30 cellular contexts compared by ENCODE assay signal in the genomic region with DNA sequence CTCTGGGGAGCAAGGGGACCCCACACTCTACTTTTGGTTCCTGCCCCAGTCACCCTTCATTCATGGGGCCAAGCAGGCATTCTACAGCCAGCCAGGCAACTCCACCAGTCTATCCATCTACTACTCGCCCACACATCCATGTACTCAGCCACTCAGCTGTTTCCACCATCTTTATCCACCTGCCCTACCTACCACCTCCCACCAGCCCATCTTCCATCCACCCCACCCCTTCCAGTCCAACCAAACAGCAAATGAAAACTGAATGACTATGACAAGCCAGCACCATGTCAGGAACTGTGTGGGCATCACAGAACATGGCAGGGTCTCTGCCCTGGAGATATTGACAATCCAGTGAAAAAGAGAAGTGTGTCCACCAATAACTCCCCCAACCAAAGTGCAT. TPM values are rescaled to one million over a fixed set of nuclear protein-coding genes. Genes with fewer than 3 reads are reported as not detected.
"Had no signal": no experiment of that assay in that cellular context is flagged by ENCODE, and none has a peak within 500 bp of the region (broad histone marks: within the 10 kb centered on the region; RNA-seq: fewer than 3 reads in every experiment).

No MANE protein-coding gene starts in this region.

- H3K9me3 Mint-ChIP-seq: naive thymus-derived CD4-positive, alpha-beta T cell; natural killer cell treated with Interleukin-12 subunit alpha and Interleukin-12 subunit beta and Interleukin-15 and Interleukin-18, amount 100 ng/mL, for 72 hours; stimulated activated memory B cell treated with anti-CD40 and anti-IgM and Interleukin-4, amounts not matched to agents 10 μg/mL and 1 μg/mL and 100 μg/mL, for 72 hours; stimulated activated naive CD8-positive, alpha-beta T cell treated with anti-CD3 and anti-CD28 coated beads, Interleukin-15, amount 100 ng/mL, for 72 hours; type B pancreatic cell had no signal

- DNase-seq: hypothalamus; islet precursor cell; left ventricle myocardium inferior; midbrain; mucosa of descending colon; naive thymus-derived CD4-positive, alpha-beta T cell; ovary; right lobe of liver; stimulated activated CD4-positive, alpha-beta T cell treated with anti-CD3 and anti-CD28 coated beads, Interleukin-1b, Interleukin-23, amount 100 ng/mL, for 48 hours; stimulated activated CD4-positive, alpha-beta T cell treated with anti-CD3 and anti-CD28 coated beads, Interleukin-2, amount 100 ng/mL, for 48 hours; stimulated activated CD4-positive, alpha-beta T cell treated with anti-CD3 and anti-CD28 coated beads, Interleukin-4, amount 100 ng/mL, for 4 hours; stimulated activated CD8-positive, alpha-beta memory T cell treated with anti-CD3 and anti-CD28 coated beads, Interleukin-4, amount 100 ng/mL, for 48 hours; stimulated activated naive CD4-positive, alpha-beta T cell treated with Interleukin-2 at 50 U/mL for 16 hours; stimulated activated naive CD8-positive, alpha-beta T cell treated with anti-CD3 and anti-CD28 coated beads, Interleukin-15, amount 100 ng/mL, for 72 hours; substantia nigra had no signal

- H3K36me3 Mint-ChIP-seq: naive thymus-derived CD4-positive, alpha-beta T cell; natural killer cell treated with Interleukin-12 subunit alpha and Interleukin-12 subunit beta and Interleukin-15 and Interleukin-18, amount 100 ng/mL, for 72 hours; stimulated activated memory B cell treated with anti-CD40 and anti-IgM and Interleukin-4, amounts not matched to agents 10 μg/mL and 1 μg/mL and 100 μg/mL, for 72 hours had no signal

- H3K27ac ChIP-seq: left ventricle myocardium inferior, ovary, right atrium auricular region, right lobe of liver, tibial nerve had no signal

- H3K4me1 ChIP-seq: left ventricle myocardium inferior, right atrium auricular region, tibial nerve had no signal

- ATAC-seq: mucosa of descending colon; naive thymus-derived CD4-positive, alpha-beta T cell; natural killer cell treated with Interleukin-12 subunit alpha and Interleukin-12 subunit beta and Interleukin-15 and Interleukin-18, amount 100 ng/mL, for 72 hours; right lobe of liver; stimulated activated memory B cell treated with anti-CD40 and anti-IgM and Interleukin-4, amounts not matched to agents 10 μg/mL and 1 μg/mL and 100 μg/mL, for 72 hours; stimulated activated naive CD8-positive, alpha-beta T cell treated with anti-CD3 and anti-CD28 coated beads, Interleukin-15, amount 100 ng/mL, for 72 hours had no signal

- H3K27ac Mint-ChIP-seq: naive thymus-derived CD4-positive, alpha-beta T cell; natural killer cell treated with Interleukin-12 subunit alpha and Interleukin-12 subunit beta and Interleukin-15 and Interleukin-18, amount 100 ng/mL, for 72 hours; progenitor cell of endocrine pancreas; stimulated activated memory B cell treated with anti-CD40 and anti-IgM and Interleukin-4, amounts not matched to agents 10 μg/mL and 1 μg/mL and 100 μg/mL, for 72 hours; type B pancreatic cell had no signal

- H3K4me1 Mint-ChIP-seq: naive thymus-derived CD4-positive, alpha-beta T cell; stimulated activated memory B cell treated with anti-CD40 and anti-IgM and Interleukin-4, amounts not matched to agents 10 μg/mL and 1 μg/mL and 100 μg/mL, for 72 hours; stimulated activated naive CD8-positive, alpha-beta T cell treated with anti-CD3 and anti-CD28 coated beads, Interleukin-15, amount 100 ng/mL, for 72 hours had no signal

- H3K4me2 ChIP-seq: smooth muscle cell had no signal

- H3K4me3 ChIP-seq: left ventricle myocardium inferior, lung, mucosa of descending colon, ovary, right atrium auricular region, right lobe of liver, smooth muscle cell, tibial nerve had no signal

- H3K27me3 ChIP-seq: ovary, right atrium auricular region, right lobe of liver, tibial nerve had no signal

- H3K4me3 Mint-ChIP-seq: naive thymus-derived CD4-positive, alpha-beta T cell; natural killer cell treated with Interleukin-12 subunit alpha and Interleukin-12 subunit beta and Interleukin-15 and Interleukin-18, amount 100 ng/mL, for 72 hours; stimulated activated memory B cell treated with anti-CD40 and anti-IgM and Interleukin-4, amounts not matched to agents 10 μg/mL and 1 μg/mL and 100 μg/mL, for 72 hours; stimulated activated naive CD8-positive, alpha-beta T cell treated with anti-CD3 and anti-CD28 coated beads, Interleukin-15, amount 100 ng/mL, for 72 hours; type B pancreatic cell had no signal

- H3K27me3 Mint-ChIP-seq: progenitor cell of endocrine pancreas, type B pancreatic cell had no signal

- H3K9me3 ChIP-seq: left ventricle myocardium inferior, mucosa of descending colon, ovary, right atrium auricular region, right lobe of liver, tibial nerve had no signal

- H3K36me3 ChIP-seq: left ventricle myocardium inferior, ovary, right atrium auricular region, tibial nerve had no signal

RNA-seq across cellular contexts. Expression of a gene that starts 7.9 kb away (rescaled TPM):
- total RNA-seq: natural killer cell treated with Interleukin-12 subunit alpha and Interleukin-12 subunit beta and Interleukin-15 and Interleukin-18, amount 100 ng/mL, for 72 hours; pulmonary artery endothelial cell; temporal lobe; tibial nerve had no signal
- polyA plus RNA-seq: naive thymus-derived CD4-positive, alpha-beta T cell; neural cell had no signal

RNA-seq across cellular contexts. Expression of a gene that starts 13.7 kb away (rescaled TPM):
- total RNA-seq: mesenteric fat pad; naive thymus-derived CD4-positive, alpha-beta T cell; natural killer cell treated with Interleukin-12 subunit alpha and Interleukin-12 subunit beta and Interleukin-15 and Interleukin-18, amount 100 ng/mL, for 72 hours; pulmonary artery endothelial cell had no signal
- polyA plus RNA-seq: naive thymus-derived CD4-positive, alpha-beta T cell; neural cell had no signal

RNA-seq across cellular contexts. Expression of a gene that starts 30.3 kb away (rescaled TPM):
- total RNA-seq: kidney epithelial cell; lower leg skin; mesenteric fat pad; naive thymus-derived CD4-positive, alpha-beta T cell; natural killer cell treated with Interleukin-12 subunit alpha and Interleukin-12 subunit beta and Interleukin-15 and Interleukin-18, amount 100 ng/mL, for 72 hours; progenitor cell of endocrine pancreas; pulmonary artery endothelial cell; renal cortical epithelial cell; temporal lobe had no signal
- polyA plus RNA-seq: naive thymus-derived CD4-positive, alpha-beta T cell had no signal
